ENCODE assay signal across 8 cellular contexts in the genomic region with DNA sequence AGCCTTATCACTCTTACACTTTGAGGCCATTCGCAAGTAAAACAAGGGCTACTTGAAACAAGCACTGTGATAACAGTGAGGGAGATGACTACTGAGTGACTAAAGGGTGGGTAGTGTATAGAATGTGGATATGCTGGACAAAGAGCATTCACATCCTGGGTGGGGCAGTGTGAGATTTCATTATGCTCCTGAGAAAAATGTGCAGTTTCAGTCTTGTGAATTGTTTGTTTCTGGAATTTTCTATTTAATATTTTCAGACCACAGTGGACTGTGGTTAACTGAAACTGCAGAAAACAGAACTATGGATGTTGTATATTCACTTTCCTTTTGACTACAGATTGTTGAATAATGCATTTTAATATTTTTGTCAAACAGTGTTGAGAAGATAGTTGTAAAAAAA. TPM values are rescaled to one million over a fixed set of nuclear protein-coding genes. Genes with fewer than 3 reads are reported as not detected.
DNase-seq lines count a peak whose midpoint lies in the region; ATAC-seq and TF ChIP-seq lines count a peak whose summit lies in the region.

No MANE protein-coding gene starts in this region.

- TF ChIP-seq EP300 in upper lobe of left lung (IDR thresholded peaks at IDR 0.05) (no peak), ovary (IDR thresholded peaks at IDR 0.05) (no peak)

- TF ChIP-seq POLR2A in upper lobe of left lung (IDR thresholded peaks at IDR 0.05): no peak
- TF ChIP-seq POLR2A in ovary (IDR thresholded peaks at IDR 0.05): no peak

- peaks cover 29% of the 10 kb centered on the region for H3K36me3 Mint-ChIP-seq in natural killer cell treated with Interleukin-12 subunit alpha and Interleukin-12 subunit beta and Interleukin-15 and Interleukin-18, amount 100 ng/mL, for 72 hours

- H3K36me3 ChIP-seq in SJSA1 (peaks cover 39% of the 10 kb centered on the region), upper lobe of left lung (peaks cover 0 to 23% (median 0%) of the 10 kb centered on the region in 4 donors), ovary (no peaks in the 10 kb centered on the region)

- ATAC-seq in GM18868 (IDR thresholded peaks at IDR 0.05; ENCODE audit: unreplicated experiment): peak; percentile 86
- ATAC-seq in HG02870 (IDR thresholded peaks at IDR 0.05; ENCODE audit: unreplicated experiment): peak; percentile 79
- peak; percentile 57 to 59 for ATAC-seq in natural killer cell treated with Interleukin-12 subunit alpha and Interleukin-12 subunit beta and Interleukin-15 and Interleukin-18, amount 100 ng/mL, for 72 hours
- no peak for ATAC-seq in upper lobe of left lung (ENCODE audit: low FRiP score in 2 of 2)

- no peaks in the 10 kb centered on the region for H3K27me3 Mint-ChIP-seq in natural killer cell treated with Interleukin-12 subunit alpha and Interleukin-12 subunit beta and Interleukin-15 and Interleukin-18, amount 100 ng/mL, for 72 hours

- H3K27ac ChIP-seq in SJSA1 (peak overlapping the region; percentile 81), upper lobe of left lung (no peak overlapping the region), ovary (no peak overlapping the region)

- peaks cover 6% of the 10 kb centered on the region for H3K9me3 Mint-ChIP-seq in natural killer cell treated with Interleukin-12 subunit alpha and Interleukin-12 subunit beta and Interleukin-15 and Interleukin-18, amount 100 ng/mL, for 72 hours

- H3K4me1 ChIP-seq in SJSA1 (replicated peaks) (peaks cover 13% of the 10 kb centered on the region), upper lobe of left lung (no peaks in the 10 kb centered on the region), ovary (ENCODE audit: insufficient read depth) (no peaks in the 10 kb centered on the region)

- 59 to 65% methylated on average over 1 of the region's 1 CpG for WGBS in upper lobe of left lung, 2 donors
- 91 to 94% (median 93%) methylated on average over 1 of the region's 1 CpG for WGBS in ovary, 3 donors

- H3K4me3 ChIP-seq in SJSA1 (no peak overlapping the region), upper lobe of left lung (no peak overlapping the region), ovary (no peak overlapping the region)

- H3K27me3 ChIP-seq in SJSA1 (replicated peaks) (no peaks in the 10 kb centered on the region), upper lobe of left lung (no peaks in the 10 kb centered on the region), ovary (no peaks in the 10 kb centered on the region)

- H3K9me3 ChIP-seq in SJSA1 (replicated peaks): no peaks in the 10 kb centered on the region
- peaks cover 0 to 8% (median 6%) of the 10 kb centered on the region in 4 donors for H3K9me3 ChIP-seq in upper lobe of left lung
- no peaks in the 10 kb centered on the region for H3K9me3 ChIP-seq in ovary

- no peak for TF ChIP-seq CTCF in upper lobe of left lung (IDR thresholded peaks at IDR 0.05)
- TF ChIP-seq CTCF in ovary (IDR thresholded peaks at IDR 0.05): no peak

- peaks cover 15 to 16% of the 10 kb centered on the region in 2 donors for H3K4me1 Mint-ChIP-seq in natural killer cell treated with Interleukin-12 subunit alpha and Interleukin-12 subunit beta and Interleukin-15 and Interleukin-18, amount 100 ng/mL, for 72 hours (ENCODE audit: low read depth in 2 of 2)

- H3K4me3 Mint-ChIP-seq in natural killer cell treated with Interleukin-12 subunit alpha and Interleukin-12 subunit beta and Interleukin-15 and Interleukin-18, amount 100 ng/mL, for 72 hours: no peak overlapping the region

- intact Hi-C loops in ovary (cut with DNase I): no loop called here

- peak overlapping the region in 1 of 2 donors; percentile 49 for H3K27ac Mint-ChIP-seq in natural killer cell treated with Interleukin-12 subunit alpha and Interleukin-12 subunit beta and Interleukin-15 and Interleukin-18, amount 100 ng/mL, for 72 hours

- peak; percentile 61 to 71 for DNase-seq in SJSA1 (ENCODE audit: low read depth in 1 of 2, low spot score in 2 of 2)
- DNase-seq in natural killer cell treated with Interleukin-12 subunit alpha and Interleukin-12 subunit beta and Interleukin-15 and Interleukin-18, amount 100 ng/mL, for 72 hours (ENCODE audit: low spot score): no peak
- DNase-seq in stimulated activated CD4-positive, alpha-beta T cell treated with anti-CD3 and anti-CD28 coated beads, Interleukin-4, amount 100 ng/mL, for 1 hour: no peak
- DNase-seq in upper lobe of left lung: no peak
- DNase-seq in ovary: no peak
- no peak for DNase-seq in GOT3 (lab: John Stamatoyannopoulos, UW)

RNA-seq across cellular contexts. Expression of a gene that starts 25.1 kb away (rescaled TPM):
- 1.6 and 1.8 TPM in 2 replicates for total RNA-seq in SJSA1 (2014; rRNA removed; shearing (Covaris generic))
- not detected for total RNA-seq in natural killer cell treated with Interleukin-12 subunit alpha and Interleukin-12 subunit beta and Interleukin-15 and Interleukin-18, amount 100 ng/mL, for 72 hours
- total RNA-seq in upper lobe of left lung (1 to 10 TPM in 4 of 6 donors, under 1 TPM in 2; 0.44 to 3.3 (median 1.5) TPM), ovary (1 to 10 TPM; 2.5 to 8.0 (median 4.6) TPM)
- polyA plus RNA-seq in ovary: 1 to 10 TPM; 2.9 to 5.9 TPM

Comparison
In these comparisons a context has a peak if more than half of its experiments do, and no peak if none do; other contexts are left out.
1. ATAC-seq: peak in GM18868 (single experiment), HG02870 (single experiment) and natural killer cell treated with Interleukin-12 subunit alpha and Interleukin-12 subunit beta and Interleukin-15 and Interleukin-18, amount 100 ng/mL, for 72 hours (2 of 2); none in upper lobe of left lung (0 of 2).
2. DNase-seq: peak in SJSA1 (2 of 2); none in natural killer cell treated with Interleukin-12 subunit alpha and Interleukin-12 subunit beta and Interleukin-15 and Interleukin-18, amount 100 ng/mL, for 72 hours (single experiment), stimulated activated CD4-positive, alpha-beta T cell treated with anti-CD3 and anti-CD28 coated beads, Interleukin-4, amount 100 ng/mL, for 1 hour (single experiment), upper lobe of left lung (0 of 2), ovary (0 of 5) and GOT3 (single experiment).